ENCODE assay signal across 18 cellular contexts in the genomic region with DNA sequence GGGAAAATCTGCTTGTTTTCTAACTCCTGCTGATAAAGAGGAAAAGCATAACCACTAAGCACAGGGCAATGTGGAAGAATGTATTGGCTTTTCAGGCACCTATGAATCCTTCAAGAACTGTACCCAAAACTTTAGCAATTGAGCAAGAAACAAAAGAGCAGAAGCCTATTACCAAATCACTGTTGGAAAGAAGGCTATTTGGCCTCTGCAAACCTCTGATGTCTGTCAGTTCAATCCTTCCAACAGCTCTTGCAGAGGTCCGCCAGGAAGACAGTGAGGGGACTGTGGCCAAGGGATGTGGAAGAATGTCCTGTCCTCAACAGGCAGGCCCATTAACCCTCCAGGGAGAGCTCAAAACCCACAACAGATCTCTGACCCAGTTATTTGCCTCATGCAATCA.
DNase-seq lines count a peak whose midpoint lies in the region; ATAC-seq and TF ChIP-seq lines count a peak whose summit lies in the region.
"Had no signal": no experiment of that assay in that cellular context is flagged by ENCODE, and none has a peak within 500 bp of the region (broad histone marks: within the 10 kb centered on the region; RNA-seq: fewer than 3 reads in every experiment).

No MANE protein-coding gene starts in this region.

- intact Hi-C loops in right cardiac atrium (cut with DNase I) (no loop called here), sciatic nerve (cut with DNase I) (no loop called here)

- TF ChIP-seq CTCF in brain microvascular endothelial cell (IDR thresholded peaks at IDR 0.05; ENCODE audit: low read depth, low read length, missing control alignments) (no peak), BE2C (IDR thresholded peaks at IDR 0.05; ENCODE audit: low read depth, low read length) (no peak)

- 60% methylated on average over 1 of the region's 1 CpG for WGBS in right cardiac atrium

- H3K36me3 ChIP-seq in brain microvascular endothelial cell (replicated peaks) (no peaks in the 10 kb centered on the region), BE2C (no peaks in the 10 kb centered on the region)
- H3K36me3 ChIP-seq: Peyer's patch had no signal

- H3K9me3 ChIP-seq in right cardiac atrium (ENCODE audit: control insufficient read depth, low read length) (no peaks in the 10 kb centered on the region), BE2C (no peaks in the 10 kb centered on the region)
- H3K9me3 ChIP-seq: A549, Peyer's patch had no signal

- no peak overlapping the region for H3K4me3 ChIP-seq in brain microvascular endothelial cell (ENCODE audit: low read depth, low read length)
- no peak overlapping the region for H3K4me3 ChIP-seq in right cardiac atrium (ENCODE audit: low read length)
- no peak overlapping the region for H3K4me3 ChIP-seq in BE2C (ENCODE audit: low read depth, low read length)
- H3K4me3 ChIP-seq: A549, K562, Peyer's patch had no signal

- H3K27ac ChIP-seq in brain microvascular endothelial cell (peak overlapping the region; percentile 60), right cardiac atrium (ENCODE audit: low read length) (no peak overlapping the region)
- H3K27ac ChIP-seq: A549, Peyer's patch had no signal

- in situ Hi-C loops in brain microvascular endothelial cell (cut with HindIII; ENCODE audit: low pct_ligation_motif_present, low sequenced_read_pairs) = no loop called here

- peak; percentile 66 to 76 for ATAC-seq in right cardiac atrium
- ATAC-seq in sciatic nerve = peak; percentile 83
- no peak for ATAC-seq in GM19035 (IDR thresholded peaks at IDR 0.05; ENCODE audit: unreplicated experiment)
- ATAC-seq: A549, K562 had no signal

- DNase-seq in GM03348 (ENCODE audit: low spot score) (peak; percentile 20), brain microvascular endothelial cell (no peak), right cardiac atrium (peak in 2 of 3 donors; percentile 37 to 56), sciatic nerve (ENCODE audit: low spot score) (no peak), T-helper 9 cell (no peak), BE2C (no peak), A172 (ENCODE audit: low spot score) (no peak)
- DNase-seq: AML-193; CD4-positive, CD25-positive, alpha-beta regulatory T cell; DMS53; GOT3; NCI-H1436; NCI-H2029 treated with DMSO at 0.1 percent for 48 hours; NCI-H510A treated with DMSO at 0.1 percent for 48 hours; Peyer's patch had no signal

- H3K27me3 ChIP-seq in brain microvascular endothelial cell (replicated peaks) = no peaks in the 10 kb centered on the region
- H3K27me3 ChIP-seq in right cardiac atrium (ENCODE audit: control insufficient read depth, insufficient read depth) = no peaks in the 10 kb centered on the region
- no peaks in the 10 kb centered on the region for H3K27me3 ChIP-seq in BE2C
- H3K27me3 ChIP-seq: Peyer's patch had no signal

- peaks cover 3% of the 10 kb centered on the region for H3K4me1 ChIP-seq in right cardiac atrium (ENCODE audit: control insufficient read depth, insufficient read depth, low read length)
- peaks cover 3% of the 10 kb centered on the region; the same call in 1 of the 2 replicates for H3K4me1 ChIP-seq in BE2C
- H3K4me1 ChIP-seq: Peyer's patch had no signal

Comparison
In these comparisons a context has a peak if more than half of its experiments do, and no peak if none do; other contexts are left out.
1. DNase-seq: peak in GM03348 (single experiment) and right cardiac atrium (2 of 3); none in brain microvascular endothelial cell (single experiment), sciatic nerve (single experiment), T-helper 9 cell (single experiment), BE2C (single experiment) and A172 (single experiment).